In the genomic region with DNA sequence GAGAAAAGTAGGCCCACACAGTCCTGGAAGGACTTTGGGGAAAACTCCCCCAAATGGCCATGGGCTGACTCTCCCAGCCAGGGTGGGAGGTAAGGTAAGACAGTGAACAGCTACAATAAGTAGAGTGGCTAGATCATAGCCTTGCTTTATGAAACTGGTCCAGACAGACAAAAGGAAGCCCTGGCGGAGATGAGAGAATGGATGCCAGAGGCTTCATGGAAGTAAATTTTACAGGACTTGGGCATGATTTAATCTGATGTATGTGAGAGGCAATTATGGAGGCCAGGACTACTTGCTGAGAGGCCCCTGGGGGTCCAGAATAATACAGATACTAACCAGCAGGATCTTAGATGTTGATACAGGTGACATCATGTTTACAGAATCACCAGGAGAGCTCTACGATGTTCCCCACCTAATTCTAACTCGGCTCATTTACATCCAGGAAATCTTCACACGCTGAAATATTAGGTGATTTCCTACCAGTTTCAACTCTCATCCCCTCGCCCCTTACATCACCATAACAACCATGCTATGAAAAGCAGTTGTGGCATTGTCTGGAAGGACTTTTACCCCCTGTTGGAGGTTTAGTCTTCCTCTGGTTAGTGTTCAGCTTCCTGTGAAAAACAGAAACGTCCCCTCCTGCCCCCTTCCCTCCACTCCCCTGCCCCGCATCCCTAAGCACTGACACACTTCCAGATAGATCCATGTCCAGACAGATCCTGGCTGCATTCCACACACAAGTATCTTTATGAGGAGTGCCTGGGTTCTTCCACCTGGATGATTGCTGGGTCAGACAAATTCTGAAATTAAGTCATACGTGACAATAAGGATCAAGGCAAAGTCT, we compare ENCODE assay signal across 8 cellular contexts. TPM values are rescaled to one million over a fixed set of nuclear protein-coding genes. Genes with fewer than 3 reads are reported as not detected.
DNase-seq lines count a peak whose midpoint lies in the region; ATAC-seq and TF ChIP-seq lines count a peak whose summit lies in the region.
"Had no signal": no experiment of that assay in that cellular context is flagged by ENCODE, and none has a peak within 500 bp of the region (broad histone marks: within the 10 kb centered on the region; RNA-seq: fewer than 3 reads in every experiment).

No MANE protein-coding gene starts in this region.

- peaks cover 5 to 6% of the 10 kb centered on the region in 2 donors for H3K4me1 Mint-ChIP-seq in natural killer cell
- H3K4me1 Mint-ChIP-seq in progenitor cell of endocrine pancreas (ENCODE audit: low read depth), result no peaks in the 10 kb centered on the region

- peak; percentile 51 for ATAC-seq in HG02798 (IDR thresholded peaks at IDR 0.05; ENCODE audit: poor library complexity, unreplicated experiment)
- peak; percentile 23 to 47 (median 34) for ATAC-seq in natural killer cell

- no peaks in the 10 kb centered on the region for H3K9me3 Mint-ChIP-seq in natural killer cell
- H3K9me3 Mint-ChIP-seq in progenitor cell of endocrine pancreas (ENCODE audit: low read depth), result no peaks in the 10 kb centered on the region

- peak; percentile 24 for DNase-seq in GM13976 (ENCODE audit: low spot score)
- peak; percentile 8 for DNase-seq in OCI-M1 (lab: John Stamatoyannopoulos, UW)
- no peak for DNase-seq in natural killer cell
- no peak for DNase-seq in HT-29 (ENCODE audit: low spot score)
- no peak for DNase-seq in NOMO-1 treated with dmso at 0.1 percent for 144 hours (lab: John Stamatoyannopoulos, UW; ENCODE audit: unreplicated experiment)
- no peak for DNase-seq in progenitor cell of endocrine pancreas (ENCODE audit: low spot score, unreplicated experiment)
- DNase-seq: esophagus squamous epithelium had no signal

- H3K36me3 Mint-ChIP-seq in natural killer cell (no peaks in the 10 kb centered on the region), progenitor cell of endocrine pancreas (ENCODE audit: insufficient read depth) (no peaks in the 10 kb centered on the region)

- H3K27me3 Mint-ChIP-seq in natural killer cell (ENCODE audit: low read depth in 2 of 2), result no peaks in the 10 kb centered on the region
- peaks cover 15% of the 10 kb centered on the region for H3K27me3 Mint-ChIP-seq in progenitor cell of endocrine pancreas

- in situ Hi-C loops in GM13976 (cut with MboI; ENCODE audit: low sequenced_read_pairs, unreplicated experiment), result loop anchor here (10.0 kb wide), 1 partner anchor 224 kb away; no protein-coding TSS in a partner anchor

- H3K27ac Mint-ChIP-seq in natural killer cell (no peak overlapping the region), progenitor cell of endocrine pancreas (no peak overlapping the region)

- intact Hi-C loops in natural killer cell (cut with micrococcal nuclease), result loop anchor here (5.0 kb wide), 1 partner anchor 87 kb away; the partner anchor contains the start of gene TDG

- TF ChIP-seq CTCF in GM13976 (IDR thresholded peaks at IDR 0.05; ENCODE audit: borderline replicate concordance, control extremely low read depth, extremely low read depth, insufficient read depth, missing control alignments) (no peak), natural killer cell (IDR thresholded peaks at IDR 0.05) (no peak), progenitor cell of endocrine pancreas (IDR thresholded peaks at IDR 0.05; ENCODE audit: unreplicated experiment) (no peak)

- H3K4me3 Mint-ChIP-seq in natural killer cell (no peak overlapping the region), progenitor cell of endocrine pancreas (ENCODE audit: low read depth) (no peak overlapping the region)

RNA-seq across cellular contexts. Expression of gene NT5DC3, which starts 39.5 kb away (rescaled TPM):
- 1 to 10 TPM; 1.1 to 2.1 (median 1.4) TPM for total RNA-seq in natural killer cell
- 7.9 and 9.0 TPM in 2 replicates for total RNA-seq in HT-29 (2014; rRNA removed; shearing (Covaris generic))
- total RNA-seq in progenitor cell of endocrine pancreas, result 13.9 and 15.4 TPM in 2 replicates

RNA-seq across cellular contexts. Expression of gene HSP90B1, which starts 49.7 kb away (rescaled TPM):
- total RNA-seq in natural killer cell (100 to 1,000 TPM; 282 to 390 (median 389) TPM), progenitor cell of endocrine pancreas (795 and 802 TPM in 2 replicates)
- 202 and 209 TPM in 2 replicates for total RNA-seq in HT-29 (2014; rRNA removed; shearing (Covaris generic))

Comparison
In these comparisons a context has a peak if more than half of its experiments do, and no peak if none do; other contexts are left out.
1. DNase-seq: peak in GM13976 (single experiment) and OCI-M1 (single experiment); none in natural killer cell (single experiment), HT-29 (single experiment), NOMO-1 treated with dmso at 0.1 percent for 144 hours (single experiment) and progenitor cell of endocrine pancreas (single experiment).